In the genomic region with DNA sequence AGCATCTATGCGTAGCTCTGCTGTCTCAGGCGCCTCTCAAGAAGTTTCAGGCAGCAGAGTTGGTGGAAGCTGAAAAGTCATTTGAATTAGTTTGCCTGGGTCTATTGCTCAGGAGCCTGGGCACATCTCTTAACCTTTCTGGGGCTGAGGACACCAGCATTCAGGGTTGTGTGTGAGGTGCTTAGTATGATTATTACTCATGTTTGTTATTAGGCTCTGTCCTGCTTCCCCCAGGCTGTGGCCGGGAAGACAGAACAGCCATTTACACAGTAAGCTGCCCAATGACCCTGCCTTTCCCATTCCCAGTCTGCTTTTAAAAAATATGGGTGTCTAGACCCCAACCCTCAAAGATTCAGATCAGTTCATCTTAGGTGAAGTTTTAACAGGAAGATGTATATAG, we compare ENCODE assay signal across 19 cellular contexts. TPM values are rescaled to one million over a fixed set of nuclear protein-coding genes. Genes with fewer than 3 reads are reported as not detected.
DNase-seq lines count a peak whose midpoint lies in the region; ATAC-seq and TF ChIP-seq lines count a peak whose summit lies in the region.
"Had no signal": no experiment of that assay in that cellular context is flagged by ENCODE, and none has a peak within 500 bp of the region (broad histone marks: within the 10 kb centered on the region; RNA-seq: fewer than 3 reads in every experiment).

No MANE protein-coding gene starts in this region.

- peaks cover 1% of the 10 kb centered on the region for H3K9me3 Mint-ChIP-seq in glutamatergic neuron (ENCODE audit: unreplicated experiment)
- H3K9me3 Mint-ChIP-seq in naive thymus-derived CD8-positive, alpha-beta T cell: no peaks in the 10 kb centered on the region
- H3K9me3 Mint-ChIP-seq: CD4-positive, CD25-positive, alpha-beta regulatory T cell had no signal

- ATAC-seq in HG02678 (IDR thresholded peaks at IDR 0.05; ENCODE audit: unreplicated experiment) (peak; percentile 32), IMR-90 (ENCODE audit: low read depth) (no peak), GM21423 (IDR thresholded peaks at IDR 0.05; ENCODE audit: unreplicated experiment) (no peak), HG02884 (IDR thresholded peaks at IDR 0.05; ENCODE audit: unreplicated experiment) (no peak)
- ATAC-seq in naive thymus-derived CD8-positive, alpha-beta T cell: no peak

- CTCF ChIA-PET in IMR-90 (lab: Yijun Ruan, JAX): interaction anchor here (1.1 to 1.8 kb wide), 2 partner anchors 225 to 239 kb away, joined by 3 to 5 read pairs; no protein-coding TSS in a partner anchor

- H2BK15ac ChIP-seq in IMR-90 (ENCODE audit: low read depth, low read length): no peak overlapping the region

- H3K4me3 ChIP-seq in IMR-90 (ENCODE audit: insufficient read depth, low read depth, low read length) (no peak overlapping the region), testis (no peak overlapping the region)
- H3K4me3 ChIP-seq: SJCRH30 had no signal

- in situ Hi-C loops in IMR-90 (cut with MboI; ENCODE audit: low sequenced_read_pairs): no loop called here

- H3K4me2 ChIP-seq in IMR-90 (ENCODE audit: low read depth, low read length): no peak overlapping the region

- H3K79me1 ChIP-seq in IMR-90 (ENCODE audit: low read depth in 1 of 2, low read length in 2 of 2): no peaks in the 10 kb centered on the region

- no peak overlapping the region for H2AFZ ChIP-seq in IMR-90 (replicated peaks; ENCODE audit: low read length, poor library complexity)

- no peak overlapping the region for H3K4me3 Mint-ChIP-seq in glutamatergic neuron (ENCODE audit: unreplicated experiment)
- no peak overlapping the region for H3K4me3 Mint-ChIP-seq in naive thymus-derived CD8-positive, alpha-beta T cell
- H3K4me3 Mint-ChIP-seq: CD4-positive, CD25-positive, alpha-beta regulatory T cell had no signal

- no peaks in the 10 kb centered on the region for H3K36me3 Mint-ChIP-seq in glutamatergic neuron (ENCODE audit: unreplicated experiment)
- no peaks in the 10 kb centered on the region for H3K36me3 Mint-ChIP-seq in naive thymus-derived CD8-positive, alpha-beta T cell
- H3K36me3 Mint-ChIP-seq: CD4-positive, CD25-positive, alpha-beta regulatory T cell had no signal

- H4K91ac ChIP-seq in IMR-90 (ENCODE audit: insufficient read depth, low read depth, low read length): no peak overlapping the region

- TF ChIP-seq POLR2A in IMR-90 (IDR thresholded peaks at IDR 0.05; ENCODE audit: low read depth, low read length): no peak
- TF ChIP-seq POLR2A in testis (IDR thresholded peaks at IDR 0.05): no peak

- H3K14ac ChIP-seq in IMR-90 (replicated peaks; ENCODE audit: low read depth, low read length): no peak overlapping the region

- POLR2A ChIA-PET in IMR-90 (lab: Charles Lee; ENCODE audit: unreplicated experiment): no interaction called here
- POLR2A ChIA-PET in naive thymus-derived CD8-positive, alpha-beta T cell (lab: Charles Lee): interaction anchor here (1.6 kb wide), 1 partner anchor 240 kb away, joined by 3 read pairs; no protein-coding TSS in a partner anchor

- peaks cover 35% of the 10 kb centered on the region for H3K4me1 Mint-ChIP-seq in glutamatergic neuron (ENCODE audit: low read depth, unreplicated experiment)
- H3K4me1 Mint-ChIP-seq in naive thymus-derived CD8-positive, alpha-beta T cell: peaks cover 1 to 13% (median 6%) of the 10 kb centered on the region in 4 donors

- H3K4ac ChIP-seq in IMR-90 (ENCODE audit: low read depth, low read length): no peak overlapping the region

- H4K8ac ChIP-seq in IMR-90 (ENCODE audit: low read depth in 2 of 2, low read length in 2 of 2): no peak overlapping the region

- peaks cover 5% of the 10 kb centered on the region for H3K27me3 Mint-ChIP-seq in glutamatergic neuron (ENCODE audit: unreplicated experiment)
- peaks cover 9 to 58% (median 30%) of the 10 kb centered on the region in 5 donors for H3K27me3 Mint-ChIP-seq in naive thymus-derived CD8-positive, alpha-beta T cell

- H3K9me1 ChIP-seq in IMR-90 (ENCODE audit: insufficient read depth, low read length): no peaks in the 10 kb centered on the region

- peak overlapping the region; percentile 8 for H3K27ac Mint-ChIP-seq in glutamatergic neuron (ENCODE audit: unreplicated experiment)
- peak overlapping the region in 2 of 10 donors; percentile 17 to 24 for H3K27ac Mint-ChIP-seq in naive thymus-derived CD8-positive, alpha-beta T cell
- H3K27ac Mint-ChIP-seq: CD4-positive, CD25-positive, alpha-beta regulatory T cell had no signal

- H4K5ac ChIP-seq in IMR-90 (ENCODE audit: low read depth, low read length): no peak overlapping the region

- TF ChIP-seq CTCF in IMR-90 (conservative IDR thresholded peaks at IDR 0.05; ENCODE audit: low read depth, low read length): no peak
- TF ChIP-seq CTCF in glutamatergic neuron (IDR thresholded peaks at IDR 0.05; ENCODE audit: partially characterized antibody, unreplicated experiment): no peak
- no peak for TF ChIP-seq CTCF in testis (IDR thresholded peaks at IDR 0.05)

- H3K9me3 ChIP-seq in IMR-90 (ENCODE audit: control insufficient read depth, insufficient read depth, low read length) (no peaks in the 10 kb centered on the region), testis (no peaks in the 10 kb centered on the region)
- H3K9me3 ChIP-seq: SJCRH30 had no signal

- intact Hi-C loops in IMR-90 (cut with micrococcal nuclease) (no loop called here), testis (cut with DNase I; ENCODE audit: low total_unique reads) (loop anchor here (10.0 kb wide), 1 partner anchor 235 kb away; no protein-coding TSS in a partner anchor)

- H2BK5ac ChIP-seq in IMR-90 (ENCODE audit: low read depth, low read length, poor library complexity, severe bottlenecking): no peak overlapping the region

- H3K23ac ChIP-seq in IMR-90 (ENCODE audit: low read depth, low read length): no peak overlapping the region

- WGBS in IMR-90 (ENCODE audit: extremely low coverage in 2 of 2, insufficient read length in 1 of 2), 2 experiments: no CpG with 5 or more reads among the region's 3 CpGs
- WGBS in testis, 2 donors: 89% methylated on average over 3 of the region's 3 CpGs

- H3K9ac ChIP-seq in IMR-90 (ENCODE audit: low read depth, low read length): no peak overlapping the region

- no peak overlapping the region for H3K56ac ChIP-seq in IMR-90 (ENCODE audit: extremely low read depth, insufficient read depth, low read length)

- H3K18ac ChIP-seq in IMR-90 (ENCODE audit: low read depth, low read length): no peak overlapping the region

- H2BK120ac ChIP-seq in IMR-90 (ENCODE audit: low read depth, low read length): no peak overlapping the region

- BruUV-seq in IMR-90 (replicated peaks; lab: Mats Ljungman, UMichigan): no TSS peak

- no peaks in the 10 kb centered on the region for H4K20me1 ChIP-seq in IMR-90 (ENCODE audit: insufficient read depth, low read length)

- no peaks in the 10 kb centered on the region; the same call in 1 of the 2 replicates for H3K27me3 ChIP-seq in IMR-90 (ENCODE audit: control insufficient read depth, insufficient read depth, low read length)
- no peaks in the 10 kb centered on the region for H3K27me3 ChIP-seq in testis
- H3K27me3 ChIP-seq: SJCRH30 had no signal

- H2AK9ac ChIP-seq in IMR-90 (replicated peaks; ENCODE audit: low read depth, low read length, poor library complexity): peak overlapping the region; percentile 28

- H3K4me1 ChIP-seq in IMR-90 (ENCODE audit: control insufficient read depth, insufficient read depth, low read length) (no peaks in the 10 kb centered on the region), testis (peaks cover 15% of the 10 kb centered on the region)
- H3K4me1 ChIP-seq: SJCRH30 had no signal

- TF ChIP-seq RAD21 in IMR-90 (IDR thresholded peaks at IDR 0.05; ENCODE audit: low read length): no peak

- H2BK20ac ChIP-seq in IMR-90 (ENCODE audit: low read depth, low read length): no peak overlapping the region

- H3K27ac ChIP-seq in IMR-90 (ENCODE audit: insufficient read depth, low read length): no peak overlapping the region
- peak overlapping the region; percentile 32 to 74 for H3K27ac ChIP-seq in testis
- H3K27ac ChIP-seq: SJCRH30 had no signal

- DNase-seq in IMR-90: no peak
- no peak for DNase-seq in glutamatergic neuron
- no peak for DNase-seq in testis
- no peak for DNase-seq in activated naive CD4-positive, alpha-beta T cell treated with anti-CD3 and anti-CD28 coated beads, Interleukin-2, amount 50 U/mL, for 16 hours
- no peak for DNase-seq in naive thymus-derived CD8-positive, alpha-beta T cell
- DNase-seq: CD4-positive, CD25-positive, alpha-beta regulatory T cell; EL; GF-D8; Kasumi-1; NCI-H1694 treated with DMSO at 0.1 percent for 48 hours; NCI-H2081 treated with DMSO at 0.1 percent for 48 hours; NCI-H446; NCI-H526; OCI-M1; SJCRH30 had no signal

- dilution Hi-C loops in IMR-90 (cut with HindIII; ENCODE audit: low sequenced_read_pairs, unreplicated experiment): no loop called here

- H2AK5ac ChIP-seq in IMR-90 (ENCODE audit: low read depth, low read length): no peak overlapping the region

- H3K36me3 ChIP-seq in IMR-90 (ENCODE audit: control insufficient read depth, insufficient read depth, low read length): no peaks in the 10 kb centered on the region
- H3K36me3 ChIP-seq in testis (ENCODE audit: low read depth, missing control alignments): no peaks in the 10 kb centered on the region
- H3K36me3 ChIP-seq: SJCRH30 had no signal

TF ChIP-seq in IMR-90, 13 proteins besides CTCF, POLR2A, EP300 and RAD21:
- TF ChIP-seq MXI1 (IDR thresholded peaks at IDR 0.05; ENCODE audit: borderline replicate concordance, low read depth, low read length): no peak
- TF ChIP-seq FOS (IDR thresholded peaks at IDR 0.05; ENCODE audit: low read depth, low read length): no peak
- TF ChIP-seq RCOR1 (IDR thresholded peaks at IDR 0.05; ENCODE audit: insufficient replicate concordance, low read length): no peak
- TF ChIP-seq CEBPB (IDR thresholded peaks at IDR 0.05; ENCODE audit: low read depth, low read length): no peak

RNA-seq across cellular contexts. Expression of a gene that starts 53.9 kb away (rescaled TPM):
- total RNA-seq in IMR-90 (2012; rRNA removed) (not detected in 2 replicates), glutamatergic neuron (ENCODE audit: unreplicated experiment) (8.8 TPM), testis (10 to 100 TPM in 1 of 2 donors, 1 to 10 TPM in 1; 9.1 to 12.6 TPM)
- polyA plus RNA-seq in IMR-90 (2012; rRNA removed) (not detected in 2 replicates), testis (ENCODE audit: insufficient read depth, low read depth, low replicate concordance) (2.4 TPM)
- polyA plus RNA-seq in IMR-90 (2012; cell fraction: cytosol; rRNA removed): not detected in 2 replicates
- polyA plus RNA-seq in IMR-90 (2012; cell fraction: nucleus; rRNA removed; ENCODE audit: low replicate concordance): not detected in 2 replicates
- not detected for total RNA-seq in naive thymus-derived CD8-positive, alpha-beta T cell
- polyA plus RNA-seq in naive thymus-derived CD8-positive, alpha-beta T cell: not detected
- total RNA-seq: CD4-positive, CD25-positive, alpha-beta regulatory T cell had no signal
- polyA plus RNA-seq: BJ; CD4-positive, CD25-positive, alpha-beta regulatory T cell had no signal
